ENCODE assay signal across 8 cellular contexts in the genomic region with DNA sequence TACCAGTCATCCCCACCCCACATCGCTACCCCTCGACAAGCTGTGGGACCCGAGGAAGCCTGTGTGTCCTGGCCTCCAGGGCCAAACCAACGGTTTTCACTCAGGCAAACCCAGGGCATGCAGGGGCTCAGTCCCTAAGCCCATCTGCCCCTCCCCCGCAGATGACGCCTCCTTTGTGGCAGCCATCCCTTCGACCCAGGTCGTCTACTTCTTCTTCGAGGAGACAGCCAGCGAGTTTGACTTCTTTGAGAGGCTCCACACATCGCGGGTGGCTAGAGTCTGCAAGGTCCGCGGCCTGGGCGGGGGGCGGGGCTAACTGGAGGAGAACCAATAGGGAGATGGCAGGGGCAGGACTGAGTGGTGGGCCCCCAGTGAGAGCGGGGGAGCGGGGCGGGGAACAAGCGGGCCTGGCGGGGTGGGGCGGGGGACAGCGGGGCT. TPM values are rescaled to one million over a fixed set of nuclear protein-coding genes. Genes with fewer than 3 reads are reported as not detected.
DNase-seq lines count a peak whose midpoint lies in the region; ATAC-seq and TF ChIP-seq lines count a peak whose summit lies in the region.

No MANE protein-coding gene starts in this region.

- ATAC-seq in CD4-positive, CD25-positive, alpha-beta regulatory T cell (ENCODE audit: low read depth in 2 of 2), result peak; percentile 72 to 73
- ATAC-seq in HG02973 (IDR thresholded peaks at IDR 0.05; ENCODE audit: unreplicated experiment), result no peak

- H3K27ac ChIP-seq in CD4-positive, CD25-positive, alpha-beta regulatory T cell (ENCODE audit: insufficient read depth, low read length, poor library complexity, severe bottlenecking), result no peak overlapping the region
- H3K27ac ChIP-seq in neuronal stem cell (replicated peaks; ENCODE audit: low read length), result peak overlapping the region; percentile 59

- peaks cover 5% of the 10 kb centered on the region for H3K4me1 ChIP-seq in CD4-positive, CD25-positive, alpha-beta regulatory T cell (ENCODE audit: control insufficient read depth, insufficient read depth, low read length, poor library complexity, severe bottlenecking)
- peaks cover 11 to 12% of the 10 kb centered on the region in 2 donors for H3K4me1 ChIP-seq in neuronal stem cell (ENCODE audit: control insufficient read depth in 2 of 2, insufficient read depth in 1 of 2, low read depth in 1 of 2, low read length in 2 of 2)

- no CpG with 5 or more reads among the region's 23 CpGs for WGBS in neuronal stem cell (ENCODE audit: extremely low coverage in 2 of 2, insufficient read length in 2 of 2, insufficient replicate concordance in 1 of 2), 2 donors

- H4K91ac ChIP-seq in neuronal stem cell (ENCODE audit: low read depth, low read length, poor library complexity), result no peak overlapping the region

- H3K27me3 ChIP-seq in CD4-positive, CD25-positive, alpha-beta regulatory T cell (ENCODE audit: control insufficient read depth, insufficient read depth, low read length), result no peaks in the 10 kb centered on the region
- peaks cover 0 to 7% (median 0%) of the 10 kb centered on the region in 3 experiments for H3K27me3 ChIP-seq in neuronal stem cell (ENCODE audit: control insufficient read depth in 3 of 3, insufficient read depth in 3 of 3, low read depth in 1 of 3, low read length in 3 of 3)

- no peak for TF ChIP-seq CTCF in fibroblast of pulmonary artery (IDR thresholded peaks at IDR 0.05; ENCODE audit: low read length, missing control alignments)

- peaks cover 4 to 21% (median 14%) of the 10 kb centered on the region in 4 donors for H3K4me1 Mint-ChIP-seq in CD4-positive, CD25-positive, alpha-beta regulatory T cell
- H3K4me1 Mint-ChIP-seq in activated T-helper 1 cell treated with anti-CD3 and anti-CD28 coated beads, Interleukin-12 subunit alpha, Interleukin-12 subunit beta, Interleukin-2, Interleukin-4 antibody, amounts not matched to agents 30 ng/mL and 10 ng/mL and 1 ng/mL, durations not matched to agents 14 hours and 24 hours and 36 hours (ENCODE audit: low read depth), result peaks cover 54% of the 10 kb centered on the region

- H3K27me3 Mint-ChIP-seq in CD4-positive, CD25-positive, alpha-beta regulatory T cell, result peaks cover 4% of the 10 kb centered on the region
- H3K27me3 Mint-ChIP-seq in activated T-helper 1 cell treated with anti-CD3 and anti-CD28 coated beads, Interleukin-12 subunit alpha, Interleukin-12 subunit beta, Interleukin-2, Interleukin-4 antibody, amounts not matched to agents 30 ng/mL and 10 ng/mL and 1 ng/mL, durations not matched to agents 14 hours and 24 hours and 36 hours (ENCODE audit: insufficient read depth), result peaks cover 3% of the 10 kb centered on the region

- H3K14ac ChIP-seq in neuronal stem cell (ENCODE audit: low read length), result no peak overlapping the region

- peak overlapping the region; percentile 12 for H2AK5ac ChIP-seq in neuronal stem cell (ENCODE audit: low read depth, low read length)

- H3K23ac ChIP-seq in neuronal stem cell (ENCODE audit: low read depth, low read length, poor library complexity), result peak overlapping the region; percentile 20

- no peaks in the 10 kb centered on the region for H3K36me3 ChIP-seq in CD4-positive, CD25-positive, alpha-beta regulatory T cell (ENCODE audit: control insufficient read depth, insufficient read depth, low read length)
- H3K36me3 ChIP-seq in neuronal stem cell (replicated peaks in 1 of 2; ENCODE audit: control insufficient read depth in 2 of 2, insufficient read depth in 2 of 2, low read length in 2 of 2), result no peaks in the 10 kb centered on the region

- peak overlapping the region; percentile 21 for H3K4me3 ChIP-seq in CD4-positive, CD25-positive, alpha-beta regulatory T cell (ENCODE audit: low read depth, low read length)
- H3K4me3 ChIP-seq in fibroblast of pulmonary artery (replicated peaks; ENCODE audit: low read depth, low read length) (peak overlapping the region; percentile 30), neuronal stem cell (ENCODE audit: low read length in 2 of 2) (peak overlapping the region; percentile 44 to 81)

- H2BK12ac ChIP-seq in neuronal stem cell (ENCODE audit: low read length), result no peak overlapping the region

- no peaks in the 10 kb centered on the region for H3K9me3 ChIP-seq in CD4-positive, CD25-positive, alpha-beta regulatory T cell (ENCODE audit: control insufficient read depth in 2 of 2, low read length in 2 of 2)
- no peaks in the 10 kb centered on the region for H3K9me3 ChIP-seq in neuronal stem cell (replicated peaks in 1 of 2; ENCODE audit: control insufficient read depth in 2 of 2, insufficient read depth in 1 of 2, low read depth in 1 of 2, low read length in 2 of 2)

- H2BK120ac ChIP-seq in neuronal stem cell (ENCODE audit: low read depth, low read length), result no peak overlapping the region

- no peaks in the 10 kb centered on the region for H3K79me1 ChIP-seq in neuronal stem cell (ENCODE audit: low read depth, low read length)

- intact Hi-C loops in activated T-helper 1 cell treated with anti-CD3 and anti-CD28 coated beads, Interleukin-12 subunit alpha, Interleukin-12 subunit beta, Interleukin-2, Interleukin-4 antibody, amounts not matched to agents 30 ng/mL and 10 ng/mL and 1 ng/mL, durations not matched to agents 14 hours and 24 hours and 36 hours (cut with micrococcal nuclease), result loop anchor here (1.0 to 2.0 kb wide), 2 partner anchors 32 to 65 kb away; no protein-coding TSS in a partner anchor

- peak overlapping the region; percentile 55 to 93 (median 81) for H3K4me3 Mint-ChIP-seq in CD4-positive, CD25-positive, alpha-beta regulatory T cell
- H3K4me3 Mint-ChIP-seq in activated T-helper 1 cell treated with anti-CD3 and anti-CD28 coated beads, Interleukin-12 subunit alpha, Interleukin-12 subunit beta, Interleukin-2, Interleukin-4 antibody, amounts not matched to agents 30 ng/mL and 10 ng/mL and 1 ng/mL, durations not matched to agents 14 hours and 24 hours and 36 hours, result peak overlapping the region; percentile 66

- H3K9me3 Mint-ChIP-seq in CD4-positive, CD25-positive, alpha-beta regulatory T cell, result no peaks in the 10 kb centered on the region
- peaks cover 8% of the 10 kb centered on the region for H3K9me3 Mint-ChIP-seq in activated T-helper 1 cell treated with anti-CD3 and anti-CD28 coated beads, Interleukin-12 subunit alpha, Interleukin-12 subunit beta, Interleukin-2, Interleukin-4 antibody, amounts not matched to agents 30 ng/mL and 10 ng/mL and 1 ng/mL, durations not matched to agents 14 hours and 24 hours and 36 hours

- H3K18ac ChIP-seq in neuronal stem cell (ENCODE audit: low read length), result peak overlapping the region; percentile 97

- peak overlapping the region; percentile 96 for H2AFZ ChIP-seq in neuronal stem cell (ENCODE audit: low read length)

- peak overlapping the region; percentile 89 for H3K9ac ChIP-seq in neuronal stem cell (ENCODE audit: low read depth, low read length, poor library complexity)

- H3K36me3 Mint-ChIP-seq in CD4-positive, CD25-positive, alpha-beta regulatory T cell, result no peaks in the 10 kb centered on the region
- peaks cover 11% of the 10 kb centered on the region for H3K36me3 Mint-ChIP-seq in activated T-helper 1 cell treated with anti-CD3 and anti-CD28 coated beads, Interleukin-12 subunit alpha, Interleukin-12 subunit beta, Interleukin-2, Interleukin-4 antibody, amounts not matched to agents 30 ng/mL and 10 ng/mL and 1 ng/mL, durations not matched to agents 14 hours and 24 hours and 36 hours (ENCODE audit: low read depth)

- H3K4ac ChIP-seq in neuronal stem cell (ENCODE audit: low read length), result no peak overlapping the region

- peak overlapping the region; percentile 64 for H3K4me2 ChIP-seq in neuronal stem cell (ENCODE audit: insufficient read depth, low read length, poor library complexity, severe bottlenecking)

- H3K27ac Mint-ChIP-seq in CD4-positive, CD25-positive, alpha-beta regulatory T cell, result peak overlapping the region in 2 of 3 donors; percentile 26 to 64
- peak overlapping the region; percentile 45 for H3K27ac Mint-ChIP-seq in activated T-helper 1 cell treated with anti-CD3 and anti-CD28 coated beads, Interleukin-12 subunit alpha, Interleukin-12 subunit beta, Interleukin-2, Interleukin-4 antibody, amounts not matched to agents 30 ng/mL and 10 ng/mL and 1 ng/mL, durations not matched to agents 14 hours and 24 hours and 36 hours

- no peak overlapping the region for H4K8ac ChIP-seq in neuronal stem cell (ENCODE audit: low read depth, low read length)

- no peak overlapping the region for H2BK5ac ChIP-seq in neuronal stem cell (ENCODE audit: low read length)

- H2BK15ac ChIP-seq in neuronal stem cell (ENCODE audit: low read length), result peak overlapping the region; percentile 94

- peak; percentile 47 to 77 (median 70) for DNase-seq in CD4-positive, CD25-positive, alpha-beta regulatory T cell
- DNase-seq in NCI-H510A treated with DMSO at 0.1 percent for 48 hours (lab: John Stamatoyannopoulos, UW) (peak; percentile 71), fibroblast of pulmonary artery (ENCODE audit: low read depth) (peak; percentile 70), neuronal stem cell (ENCODE audit: low spot score) (peak; percentile 74), NCI-H1436 (lab: John Stamatoyannopoulos, UW) (no peak)
- peak; percentile 52 for DNase-seq in activated T-helper 1 cell treated with anti-CD3 and anti-CD28 coated beads, Interleukin-12 subunit alpha, Interleukin-12 subunit beta, Interleukin-2, Interleukin-4 antibody, amounts not matched to agents 30 ng/mL and 10 ng/mL and 1 ng/mL, durations not matched to agents 14 hours and 24 hours and 36 hours (ENCODE audit: low spot score)
- DNase-seq in stimulated activated naive CD4-positive, alpha-beta T cell treated with Interleukin-2 at 50 U/mL for 16 hours (lab: John Stamatoyannopoulos, UW), result peak; percentile 76

RNA-seq across cellular contexts. Expression of a gene that starts 7.4 kb away (rescaled TPM):
- total RNA-seq in CD4-positive, CD25-positive, alpha-beta regulatory T cell, result 41.2 TPM
- polyA plus RNA-seq in CD4-positive, CD25-positive, alpha-beta regulatory T cell, result 1 to 10 TPM in 2 of 4 donors, under 1 TPM in 2; 0.89 to 2.2 (median 1.4) TPM
- total RNA-seq in activated T-helper 1 cell treated with anti-CD3 and anti-CD28 coated beads, Interleukin-12 subunit alpha, Interleukin-12 subunit beta, Interleukin-2, Interleukin-4 antibody, amounts not matched to agents 30 ng/mL and 10 ng/mL and 1 ng/mL, durations not matched to agents 14 hours and 24 hours and 36 hours, result 8.8 and 9.0 TPM in 2 replicates
- polyA plus RNA-seq in neuronal stem cell (2013, experiment 1 of 2), result 4.4 TPM
- 4.5 TPM for polyA plus RNA-seq in neuronal stem cell (2013, experiment 2 of 2)

RNA-seq across cellular contexts. Expression of a gene that starts 33.1 kb away (rescaled TPM):
- 21.3 TPM for total RNA-seq in CD4-positive, CD25-positive, alpha-beta regulatory T cell
- polyA plus RNA-seq in CD4-positive, CD25-positive, alpha-beta regulatory T cell, result 10 to 100 TPM in 3 of 4 donors, 1 to 10 TPM in 1; 8.2 to 17.5 (median 12.7) TPM
- 67.6 and 79.3 TPM in 2 replicates for total RNA-seq in activated T-helper 1 cell treated with anti-CD3 and anti-CD28 coated beads, Interleukin-12 subunit alpha, Interleukin-12 subunit beta, Interleukin-2, Interleukin-4 antibody, amounts not matched to agents 30 ng/mL and 10 ng/mL and 1 ng/mL, durations not matched to agents 14 hours and 24 hours and 36 hours
- 10.9 TPM for polyA plus RNA-seq in neuronal stem cell (2013, experiment 1 of 2)
- 11.6 TPM for polyA plus RNA-seq in neuronal stem cell (2013, experiment 2 of 2)

RNA-seq across cellular contexts. Expression of a gene that starts 46.3 kb away (rescaled TPM):
- total RNA-seq in CD4-positive, CD25-positive, alpha-beta regulatory T cell, result 1,807 TPM
- 100 to 1,000 TPM in 1 of 4 donors, 10 to 100 TPM in 3; 54.1 to 113 (median 83.1) TPM for polyA plus RNA-seq in CD4-positive, CD25-positive, alpha-beta regulatory T cell
- total RNA-seq in activated T-helper 1 cell treated with anti-CD3 and anti-CD28 coated beads, Interleukin-12 subunit alpha, Interleukin-12 subunit beta, Interleukin-2, Interleukin-4 antibody, amounts not matched to agents 30 ng/mL and 10 ng/mL and 1 ng/mL, durations not matched to agents 14 hours and 24 hours and 36 hours, result 80.1 and 84.1 TPM in 2 replicates
- polyA plus RNA-seq in neuronal stem cell (2013, experiment 1 of 2), result 28.6 TPM
- polyA plus RNA-seq in neuronal stem cell (2013, experiment 2 of 2), result 29.9 TPM

RNA-seq across cellular contexts. Expression of a gene that starts 52.0 kb away (rescaled TPM):
- total RNA-seq in CD4-positive, CD25-positive, alpha-beta regulatory T cell, result 69.3 TPM
- 10 to 100 TPM; 70.6 to 89.9 (median 88.7) TPM for polyA plus RNA-seq in CD4-positive, CD25-positive, alpha-beta regulatory T cell
- 105 and 111 TPM in 2 replicates for total RNA-seq in activated T-helper 1 cell treated with anti-CD3 and anti-CD28 coated beads, Interleukin-12 subunit alpha, Interleukin-12 subunit beta, Interleukin-2, Interleukin-4 antibody, amounts not matched to agents 30 ng/mL and 10 ng/mL and 1 ng/mL, durations not matched to agents 14 hours and 24 hours and 36 hours
- 103 TPM for polyA plus RNA-seq in neuronal stem cell (2013, experiment 1 of 2)
- 100 TPM for polyA plus RNA-seq in neuronal stem cell (2013, experiment 2 of 2)

Comparison
In these comparisons a context has a peak if more than half of its experiments do, and no peak if none do; other contexts are left out.
1. RNA of a gene that starts 46.3 kb away (total RNA-seq): 1,807 TPM in CD4-positive, CD25-positive, alpha-beta regulatory T cell (single experiment); 80.1 to 84.1 TPM in activated T-helper 1 cell treated with anti-CD3 and anti-CD28 coated beads, Interleukin-12 subunit alpha, Interleukin-12 subunit beta, Interleukin-2, Interleukin-4 antibody, amounts not matched to agents 30 ng/mL and 10 ng/mL and 1 ng/mL, durations not matched to agents 14 hours and 24 hours and 36 hours; every median in the first group is over 10 times any median in the second.
2. Peak in every context shown above with its lines, with median percentiles within 50 percentile points of each other: H3K4me3 ChIP-seq.